Comparison of ENCODE assay signal across 21 cellular contexts in the genomic region with DNA sequence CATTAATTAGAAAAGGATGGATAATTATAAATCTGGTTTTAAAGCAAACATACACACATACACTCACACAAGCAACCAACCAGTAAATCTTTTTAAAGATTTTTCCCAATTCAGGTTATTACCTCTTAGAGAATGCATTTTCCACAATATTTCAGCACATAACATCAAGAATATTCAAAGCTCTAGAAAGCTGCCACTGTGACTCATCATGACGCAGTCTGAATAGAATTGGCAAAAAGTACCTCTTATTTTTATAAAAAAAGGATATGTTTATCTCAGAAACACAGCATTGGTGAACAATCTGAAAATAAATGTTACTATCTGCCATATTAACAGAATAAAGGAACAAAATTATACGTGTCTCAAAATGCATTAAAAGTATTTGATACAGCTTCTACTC. TPM values are rescaled to one million over a fixed set of nuclear protein-coding genes. Genes with fewer than 3 reads are reported as not detected.
DNase-seq lines count a peak whose midpoint lies in the region; ATAC-seq, FAIRE-seq and TF ChIP-seq lines count a peak whose summit lies in the region.
"Had no signal": no experiment of that assay in that cellular context is flagged by ENCODE, and none has a peak within 500 bp of the region (broad histone marks: within the 10 kb centered on the region; RNA-seq: fewer than 3 reads in every experiment).

No MANE protein-coding gene starts in this region.

- H3K9me3 Mint-ChIP-seq in stimulated activated effector memory CD8-positive, alpha-beta T cell treated with anti-CD3 and anti-CD28 coated beads, Interleukin-12 subunit alpha, Interleukin-12 subunit beta, amount 100 ng/mL, for 72 hours = no peaks in the 10 kb centered on the region
- H3K9me3 Mint-ChIP-seq in effector memory CD8-positive, alpha-beta T cell = no peaks in the 10 kb centered on the region
- H3K9me3 Mint-ChIP-seq: CD8-positive, alpha-beta T cell had no signal

- no peaks in the 10 kb centered on the region for H4K20me1 ChIP-seq in PC-3 (ENCODE audit: low read length)

- H3K27ac Mint-ChIP-seq in stimulated activated effector memory CD8-positive, alpha-beta T cell treated with anti-CD3 and anti-CD28 coated beads, Interleukin-12 subunit alpha, Interleukin-12 subunit beta, amount 100 ng/mL, for 72 hours = no peak overlapping the region
- H3K27ac Mint-ChIP-seq in effector memory CD8-positive, alpha-beta T cell = no peak overlapping the region
- H3K27ac Mint-ChIP-seq: activated naive CD8-positive, alpha-beta T cell; CD8-positive, alpha-beta T cell had no signal

- H3K9me3 ChIP-seq in PC-3 (ENCODE audit: low read length) (no peaks in the 10 kb centered on the region), mucosa of descending colon (no peaks in the 10 kb centered on the region)
- H3K9me3 ChIP-seq: heart right ventricle, neutrophil, thoracic aorta had no signal

- H3K4me1 ChIP-seq in PC-3 (ENCODE audit: insufficient read depth, low read length) = peaks cover 10% of the 10 kb centered on the region; the same call in 1 of the 2 replicates
- peaks cover 2% of the 10 kb centered on the region for H3K4me1 ChIP-seq in mucosa of descending colon (ENCODE audit: low read depth)

- H3K4me3 ChIP-seq in PC-3 (ENCODE audit: low read length) = no peak overlapping the region
- no peak overlapping the region for H3K4me3 ChIP-seq in bronchial epithelial cell (ENCODE audit: low read depth, low read length)
- no peak overlapping the region for H3K4me3 ChIP-seq in foreskin fibroblast (ENCODE audit: low read depth in 1 of 2, low read length in 2 of 2)
- no peak overlapping the region for H3K4me3 ChIP-seq in mucosa of descending colon
- H3K4me3 ChIP-seq: cardiac muscle cell, heart right ventricle, PC-9, thoracic aorta had no signal

- POLR2A ChIA-PET in PC-3 (lab: Charles Lee; ENCODE audit: unreplicated experiment) = interaction anchor here (0.5 kb wide), 1 partner anchor 41 kb away, joined by 7 read pairs; no protein-coding TSS in a partner anchor

- TF ChIP-seq CTCF in PC-3 (conservative IDR thresholded peaks at IDR 0.05; ENCODE audit: low read depth, low read length) = no peak
- TF ChIP-seq CTCF in bronchial epithelial cell (IDR thresholded peaks at IDR 0.05; ENCODE audit: insufficient read depth, low read length, severe bottlenecking) = no peak
- no peak for TF ChIP-seq CTCF in foreskin fibroblast (IDR thresholded peaks at IDR 0.05; ENCODE audit: low read depth, low read length)
- no peak for TF ChIP-seq CTCF in mucosa of descending colon (IDR thresholded peaks at IDR 0.05)

- ATAC-seq in PC-3 (peak; percentile 58; the same call in 1 of the 2 replicates), mucosa of descending colon (no peak)
- no peak for ATAC-seq in stimulated activated effector memory CD8-positive, alpha-beta T cell treated with anti-CD3 and anti-CD28 coated beads, Interleukin-12 subunit alpha, Interleukin-12 subunit beta, amount 100 ng/mL, for 72 hours
- no peak for ATAC-seq in effector memory CD8-positive, alpha-beta T cell (replicated peaks)
- ATAC-seq: activated CD4-positive, CD25-positive, alpha-beta regulatory T cell treated with anti-CD3 and anti-CD28 coated beads, Interleukin-2, amount 50 U/mL, for 24 hours; CD8-positive, alpha-beta T cell; esophagus mucosa; heart right ventricle had no signal

- H3K36me3 ChIP-seq in PC-3 (ENCODE audit: low read depth, low read length) (no peaks in the 10 kb centered on the region), bronchial epithelial cell (ENCODE audit: control insufficient read depth, insufficient read depth, low read length) (no peaks in the 10 kb centered on the region), mucosa of descending colon (ENCODE audit: low read depth) (no peaks in the 10 kb centered on the region)
- H3K36me3 ChIP-seq: cardiac muscle cell, heart right ventricle, neutrophil, thoracic aorta had no signal

- H2AFZ ChIP-seq in PC-3 (ENCODE audit: low read length) = no peak overlapping the region
- H2AFZ ChIP-seq: PC-9 had no signal

- peak; percentile 11 for DNase-seq in Daoy (ENCODE audit: low read depth)
- DNase-seq in PC-3 = peak; percentile 56
- peak; percentile 5 for DNase-seq in bronchial epithelial cell (ENCODE audit: low read depth)
- DNase-seq in foreskin fibroblast = peak; percentile 33 to 66
- DNase-seq in stimulated activated effector memory CD8-positive, alpha-beta T cell treated with anti-CD3 and anti-CD28 coated beads, Interleukin-12 subunit alpha, Interleukin-12 subunit beta, amount 100 ng/mL, for 72 hours (ENCODE audit: low spot score in 2 of 2) = no peak
- no peak for DNase-seq in effector memory CD8-positive, alpha-beta T cell
- no peak for DNase-seq in mucosa of descending colon
- DNase-seq in NCI-H1105 (lab: John Stamatoyannopoulos, UW) = no peak
- DNase-seq: activated T-cell treated with anti-CD3 and anti-CD28 coated beads, Interleukin-2, amount 50 U/mL, for 48 hours; CD8-positive, alpha-beta T cell; DMS53; heart right ventricle; NCI-H1417 treated with DMSO at 0.1 percent for 48 hours; PC-9; stimulated activated CD4-positive, alpha-beta T cell treated with anti-CD3 and anti-CD28 coated beads, Interleukin-15, amount 100 ng/mL, for 24 hours had no signal

- H3K36me3 Mint-ChIP-seq in stimulated activated effector memory CD8-positive, alpha-beta T cell treated with anti-CD3 and anti-CD28 coated beads, Interleukin-12 subunit alpha, Interleukin-12 subunit beta, amount 100 ng/mL, for 72 hours = no peaks in the 10 kb centered on the region
- H3K36me3 Mint-ChIP-seq in effector memory CD8-positive, alpha-beta T cell (ENCODE audit: insufficient read depth) = no peaks in the 10 kb centered on the region
- H3K36me3 Mint-ChIP-seq: activated naive CD8-positive, alpha-beta T cell; CD8-positive, alpha-beta T cell had no signal

- H3K4me2 ChIP-seq in PC-3 (ENCODE audit: low read length) = peak overlapping the region; percentile 41
- H3K4me2 ChIP-seq: PC-9 had no signal

- CTCF ChIA-PET in PC-3 (lab: Charles Lee) = interaction anchor here (0.7 kb wide), 1 partner anchor 34 kb away, joined by 3 read pairs; no protein-coding TSS in a partner anchor

- H3K9ac ChIP-seq in PC-3 (ENCODE audit: low read length) = no peak overlapping the region

- H3F3A ChIP-seq in PC-3 (ENCODE audit: low read length, unreplicated experiment) = no peaks in the 10 kb centered on the region

- FAIRE-seq in bronchial epithelial cell (lab: Jason Lieb, UNC) = no peak

- no peaks in the 10 kb centered on the region for H3K79me2 ChIP-seq in PC-3 (ENCODE audit: low read length)

- H3K9me2 ChIP-seq in PC-3 (replicated peaks; ENCODE audit: low read length) = no peaks in the 10 kb centered on the region

- H3K27me3 ChIP-seq in PC-3 (ENCODE audit: low read length) = no peaks in the 10 kb centered on the region
- H3K27me3 ChIP-seq in bronchial epithelial cell (ENCODE audit: control insufficient read depth, insufficient read depth, low read length) = no peaks in the 10 kb centered on the region
- H3K27me3 ChIP-seq: cardiac muscle cell, neutrophil had no signal

- no peaks in the 10 kb centered on the region for H3K4me1 Mint-ChIP-seq in stimulated activated effector memory CD8-positive, alpha-beta T cell treated with anti-CD3 and anti-CD28 coated beads, Interleukin-12 subunit alpha, Interleukin-12 subunit beta, amount 100 ng/mL, for 72 hours
- H3K4me1 Mint-ChIP-seq in effector memory CD8-positive, alpha-beta T cell (ENCODE audit: low read depth in 2 of 2) = no peaks in the 10 kb centered on the region

- H3K4me3 Mint-ChIP-seq in stimulated activated effector memory CD8-positive, alpha-beta T cell treated with anti-CD3 and anti-CD28 coated beads, Interleukin-12 subunit alpha, Interleukin-12 subunit beta, amount 100 ng/mL, for 72 hours = no peak overlapping the region
- no peak overlapping the region for H3K4me3 Mint-ChIP-seq in effector memory CD8-positive, alpha-beta T cell
- H3K4me3 Mint-ChIP-seq: activated naive CD8-positive, alpha-beta T cell; CD8-positive, alpha-beta T cell had no signal

- no TSS peak for BruUV-seq in PC-3 (replicated peaks; lab: Mats Ljungman, UMichigan)

- intact Hi-C loops in PC-3 (cut with micrococcal nuclease) = no loop called here
- intact Hi-C loops in mucosa of descending colon (cut with DNase I, micrococcal nuclease) = no loop called here

- no peaks in the 10 kb centered on the region for H3K27me3 Mint-ChIP-seq in effector memory CD8-positive, alpha-beta T cell
- H3K27me3 Mint-ChIP-seq: activated naive CD8-positive, alpha-beta T cell had no signal

- no peak overlapping the region for H3K27ac ChIP-seq in PC-3 (ENCODE audit: low read length)
- H3K27ac ChIP-seq: cardiac muscle cell, heart right ventricle, neutrophil, PC-9, thoracic aorta had no signal

RNA-seq across cellular contexts. Expression of gene USP9X, which starts 41.3 kb away (rescaled TPM):
- total RNA-seq in Daoy (2014; rRNA removed; shearing (Covaris generic)) = 33.9 and 34.1 TPM in 2 replicates
- total RNA-seq in PC-3 (2014; rRNA removed) (63.5 and 81.4 TPM in 2 replicates), bronchial epithelial cell (53.2 and 118 TPM in 2 replicates), mucosa of descending colon (10 to 100 TPM; 72.1 to 88.9 (median 86.3) TPM)

Comparison
In these comparisons a context has a peak if more than half of its experiments do, and no peak if none do; other contexts are left out.
1. DNase-seq: peak in Daoy (single experiment), PC-3 (single experiment), bronchial epithelial cell (single experiment) and foreskin fibroblast (2 of 2); none in stimulated activated effector memory CD8-positive, alpha-beta T cell treated with anti-CD3 and anti-CD28 coated beads, Interleukin-12 subunit alpha, Interleukin-12 subunit beta, amount 100 ng/mL, for 72 hours (0 of 2), effector memory CD8-positive, alpha-beta T cell (0 of 3), mucosa of descending colon (0 of 3) and NCI-H1105 (single experiment).